2 cellular contexts compared by ENCODE assay signal in genomic region chr3:132978946-132979345, GRCh38. TPM values are rescaled to one million over a fixed set of nuclear protein-coding genes. Genes with fewer than 3 reads are reported as not detected.
"Had no signal": no experiment of that assay in that cellular context is flagged by ENCODE, and none has a peak within 500 bp of the region (broad histone marks: within the 10 kb centered on the region; RNA-seq: fewer than 3 reads in every experiment).

No MANE protein-coding gene starts in this region.

RNA-seq across cellular contexts. Expression of gene TMEM108, which starts 59.2 kb away (rescaled TPM):
- total RNA-seq: naive thymus-derived CD8-positive, alpha-beta T cell; natural killer cell treated with Interleukin-12 subunit alpha and Interleukin-12 subunit beta and Interleukin-15 and Interleukin-18, amount 100 ng/mL, for 72 hours had no signal
- polyA plus RNA-seq: naive thymus-derived CD8-positive, alpha-beta T cell had no signal
